Comparison of ENCODE assay signal across 17 cellular contexts in genomic region chr13:20000062-20000552, GRCh38.
"Had no signal": no experiment of that assay in that cellular context is flagged by ENCODE, and none has a peak within 500 bp of the region (broad histone marks: within the 10 kb centered on the region; RNA-seq: fewer than 3 reads in every experiment).

No MANE protein-coding gene starts in this region.

- H3K9me3 ChIP-seq: lower lobe of right lung, thyroid gland had no signal

- H3K27me3 Mint-ChIP-seq: activated naive CD4-positive, alpha-beta T cell treated with anti-CD3 and anti-CD28 coated beads, Interleukin-2, amount 50 U/mL, for 24 hours; T-cell had no signal

- H3K4me3 Mint-ChIP-seq: mesothelial cell of epicardium, neural crest cell had no signal

- H3K27me3 ChIP-seq: thyroid gland had no signal

- DNase-seq: activated gamma-delta T cell; foreskin fibroblast; glutamatergic neuron; hypothalamus; islet precursor cell; lower lobe of right lung; stimulated activated CD8-positive, alpha-beta memory T cell treated with anti-CD3 and anti-CD28 coated beads, Interleukin-4, amount 100 ng/mL, for 48 hours; stimulated activated naive CD4-positive, alpha-beta T cell treated with Interleukin-2 at 50 U/mL for 16 hours; T-cell; T1000; thyroid gland had no signal

- H3K4me3 ChIP-seq: lower lobe of right lung, thyroid gland had no signal

- H3K27ac ChIP-seq: epithelial cell of prostate, lower lobe of right lung had no signal

- H3K27ac Mint-ChIP-seq: mesothelial cell of epicardium had no signal

- ATAC-seq: activated CD4-positive, CD25-positive, alpha-beta regulatory T cell treated with anti-CD3 and anti-CD28 coated beads, Interleukin-2, amount 50 U/mL, for 24 hours; lower lobe of right lung; SK-N-SH treated with all-trans-retinoic acid at 6 μM for 48 hours had no signal

- H3K9me3 Mint-ChIP-seq: activated naive CD4-positive, alpha-beta T cell treated with anti-CD3 and anti-CD28 coated beads, Interleukin-2, amount 50 U/mL, for 24 hours; neural crest cell; T-cell had no signal

- H3K4me1 ChIP-seq: lower lobe of right lung had no signal
